8 cellular contexts compared by ENCODE assay signal in the genomic region with DNA sequence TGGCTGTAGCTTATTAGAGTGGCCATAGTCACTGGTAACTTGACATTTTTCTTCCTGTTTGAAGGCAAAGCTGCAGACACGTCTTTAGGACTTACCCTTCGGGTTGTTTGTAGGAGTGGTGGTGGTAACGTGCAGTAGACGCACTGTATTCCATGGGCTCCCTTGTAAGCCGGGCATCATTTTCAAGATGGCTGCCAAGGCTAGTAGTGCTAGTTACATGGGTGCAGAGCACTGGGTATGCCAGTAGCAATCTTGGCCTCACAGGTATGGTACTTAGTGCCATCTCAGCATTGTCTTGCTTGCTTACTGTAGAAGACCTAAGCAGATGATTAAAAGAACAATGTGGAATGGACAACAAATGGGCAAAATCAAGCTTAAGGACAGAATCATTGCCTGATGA. TPM values are rescaled to one million over a fixed set of nuclear protein-coding genes. Genes with fewer than 3 reads are reported as not detected.
A peak's percentile ranks its signal among the peaks of the same experiment; 100 is the strongest.
DNase-seq lines count a peak whose midpoint lies in the region; ATAC-seq, FAIRE-seq and TF ChIP-seq lines count a peak whose summit lies in the region.

No MANE protein-coding gene starts in this region.

- no peak for TF ChIP-seq RAD21 in K562 (CRISPR knock-in tag; conservative IDR thresholded peaks at IDR 0.05 in 1 of 2, IDR thresholded peaks at IDR 0.05 in 1 of 2)

- H3K4me3 ChIP-seq in K562, result peak overlapping the region; percentile 77
- H3K4me3 ChIP-seq in muscle layer of colon (ENCODE audit: low read depth in 1 of 2, low read length in 2 of 2), result peak overlapping the region in 1 of 2 donors; percentile 58
- peak overlapping the region in 2 of 4 donors; percentile 90 to 93 for H3K4me3 ChIP-seq in pancreas

- WGBS in K562 (ENCODE audit: insufficient coverage, low coverage, missing lambda C conversion rate), result under 1% methylated on average over 5 of the region's 5 CpGs
- 57 to 59% methylated on average over 5 of the region's 5 CpGs for WGBS in pancreas, 2 donors

- peaks cover 58% of the 10 kb centered on the region for H4K20me1 ChIP-seq in K562 (replicated peaks; ENCODE audit: control insufficient read depth, insufficient read depth, low read length)

- no peaks in the 10 kb centered on the region for H3K27me3 ChIP-seq in K562 (ENCODE audit: control insufficient read depth in 2 of 2, insufficient read depth in 2 of 2, low read length in 2 of 2)
- no peaks in the 10 kb centered on the region for H3K27me3 ChIP-seq in muscle layer of colon (ENCODE audit: control insufficient read depth in 1 of 2, insufficient read depth in 2 of 2, low read length in 2 of 2)
- no peaks in the 10 kb centered on the region for H3K27me3 ChIP-seq in pancreas

- H3K36me3 ChIP-seq in K562 (ENCODE audit: control insufficient read depth, insufficient read depth, low read length) (peaks cover 69% of the 10 kb centered on the region), muscle layer of colon (ENCODE audit: insufficient read depth, low read length) (no peaks in the 10 kb centered on the region), pancreas (no peaks in the 10 kb centered on the region)

- no peak for TF ChIP-seq EP300 in K562 (IDR thresholded peaks at IDR 0.05; ENCODE audit: low read length)

- H3K4me2 ChIP-seq in K562 (ENCODE audit: insufficient read depth, low read length), result peak overlapping the region; percentile 98

- H3K9me1 ChIP-seq in K562 (ENCODE audit: control insufficient read depth, insufficient read depth, low read length), result peaks cover 7% of the 10 kb centered on the region

- peak overlapping the region; percentile 95 for H3K27ac ChIP-seq in K562 (ENCODE audit: extremely low read depth, low read depth, low read length)
- no peak overlapping the region for H3K27ac ChIP-seq in muscle layer of colon (ENCODE audit: low read depth, low read length)
- H3K27ac ChIP-seq in pancreas, result no peak overlapping the region

- BruUV-seq in K562 (replicated peaks; lab: Mats Ljungman, UMichigan), result TSS peak; percentile 36

- no peak for DNase-seq in GM12891 (ENCODE audit: insufficient read length, low spot score)
- DNase-seq in NCI-H748 (lab: John Stamatoyannopoulos, UW; ENCODE audit: unreplicated experiment), result peak; percentile 85
- peak in 1 of 4 experiments; percentile 53 for DNase-seq in K562 (ENCODE audit: extremely low read depth in 1 of 4, low spot score in 3 of 4)
- no peak for DNase-seq in pancreas
- no peak for DNase-seq in NCI-H2029 (lab: John Stamatoyannopoulos, UW)

- H3K9ac ChIP-seq in K562 (ENCODE audit: insufficient read depth in 1 of 2, low read depth in 2 of 2, low read length in 2 of 2) (peak overlapping the region; percentile 77 to 99), muscle layer of colon (ENCODE audit: low read length) (peak overlapping the region; percentile 22)

- CTCF ChIA-PET in K562 (lab: Yijun Ruan, JAX; ENCODE audit: low intra/inter-chr PET ratio), result no interaction called here

- no peaks in the 10 kb centered on the region for H3K9me3 ChIP-seq in K562 (replicated peaks; ENCODE audit: control insufficient read depth, insufficient read depth, low read depth, low read length)
- H3K9me3 ChIP-seq in muscle layer of colon (ENCODE audit: low read length), result no peaks in the 10 kb centered on the region
- H3K9me3 ChIP-seq in pancreas, result no peaks in the 10 kb centered on the region

- in situ Hi-C loops in K562 (cut with MboI), result no loop called here

- TF ChIP-seq CTCF in K562 (IDR thresholded peaks at IDR 0.05 in 2 of 3, conservative IDR thresholded peaks at IDR 0.05 in 1 of 3; ENCODE audit: insufficient read depth in 2 of 3, low read depth in 1 of 3, low read length in 3 of 3) (no peak), pancreas (IDR thresholded peaks at IDR 0.05) (no peak)

- FAIRE-seq in GM12891 (lab: Jason Lieb, UNC) (peak; percentile 66), K562 (lab: Jason Lieb, UNC) (no peak), pancreas (lab: Jason Lieb, UNC) (no peak)

- TF ChIP-seq POLR2A in GM12891 (IDR thresholded peaks at IDR 0.05; ENCODE audit: low read depth, low read length), result no peak
- 0 out of 2 replicates have a peak, but pooled peaks have one; percentile 13 for TF ChIP-seq POLR2A in K562 (conservative IDR thresholded peaks at IDR 0.05)

- H2AFZ ChIP-seq in K562 (ENCODE audit: low read depth, low read length), result no peak overlapping the region

- ATAC-seq in K562 (0 out of 3 replicates have a peak, but pooled peaks have one; percentile 2), pancreas (no peak), HG02981 (IDR thresholded peaks at IDR 0.05; ENCODE audit: unreplicated experiment) (no peak), GM21423 (IDR thresholded peaks at IDR 0.05; ENCODE audit: unreplicated experiment) (no peak)

- H3K4me1 ChIP-seq in K562 (replicated peaks in 1 of 2; ENCODE audit: control insufficient read depth in 2 of 2, insufficient read depth in 2 of 2, low read length in 2 of 2) (peaks cover 9 to 48% of the 10 kb centered on the region in 2 experiments), muscle layer of colon (ENCODE audit: insufficient read depth, low read length) (peaks cover 69% of the 10 kb centered on the region), pancreas (peaks cover 15 to 47% (median 21%) of the 10 kb centered on the region in 3 donors)

- peaks cover 93% of the 10 kb centered on the region for H3K79me2 ChIP-seq in K562 (ENCODE audit: control insufficient read depth, insufficient read depth, low read length)

- POLR2A ChIA-PET in K562 (lab: Yijun Ruan, JAX), result interaction anchor here (0.5 to 8.0 kb wide), 14 partner anchors 9 to 759 kb away, joined by 3 to 62 read pairs (median 4); partner anchors contain the start of genes C1orf50 and PPIH

- intact Hi-C loops in K562 (cut with micrococcal nuclease) (loop anchor here (5.0 to 10.0 kb wide), 2 partner anchors 83 to 251 kb away; partner anchors contain the start of genes C1orf50 and P3H1), pancreas (cut with DNase I) (no loop called here)

RNA-seq across cellular contexts. Expression of gene YBX1, which starts 1.9 kb away (rescaled TPM):
- polyA plus RNA-seq in GM12891 (2012; ENCODE audit: low read depth, missing spikeins), result 692 TPM
- total RNA-seq in K562 (2011; cell fraction: chromatin; rRNA removed; ENCODE audit: low replicate concordance), result 47.4 and 83.8 TPM in 2 replicates
- 59.5 and 62.8 TPM in 2 replicates for total RNA-seq in K562 (2011; cell fraction: nucleolus; rRNA removed)
- 90.9 and 179 TPM in 2 replicates for total RNA-seq in K562 (2011; cell fraction: nucleoplasm; rRNA removed)
- total RNA-seq in K562 (2014; rRNA removed) (1,738 and 1,868 TPM in 2 replicates), K562 (2014; rRNA removed; fragmentation: Illumina TruSeq; extraction: Trizol) (1,262 and 1,370 TPM in 2 replicates), K562 (2015; rRNA removed; fragmentation: Illumina TruSeq; extraction: Trizol) (1,548 and 1,573 TPM in 2 replicates), K562 (2021) (1,160 and 1,216 TPM in 2 replicates), pancreas (100 to 1,000 TPM in 5 of 6 donors, 10 to 100 TPM in 1; 97.4 to 240 (median 207) TPM)
- polyA plus RNA-seq in K562 (2011; rRNA removed) (411 and 825 TPM in 2 replicates), K562 (2014; fragmentation: Illumina TruSeq; extraction: Trizol) (1,646 and 1,955 TPM in 2 replicates), K562 (2014; fragmentation: Nextera tagmentation; extraction: Ambion mirVana) (100 to 1,000 TPM; 363 to 380 TPM), K562 (2014; rRNA removed) (1,176 and 1,182 TPM in 2 replicates), pancreas (100 to 1,000 TPM; 164 to 193 TPM)
- polyA plus RNA-seq in K562 (2011; cell fraction: cytosol; rRNA removed), result 506 and 740 TPM in 2 replicates
- 320 and 421 TPM in 2 replicates for polyA plus RNA-seq in K562 (2011; cell fraction: nucleus; rRNA removed)
- polyA plus RNA-seq in K562 (2012), result 794 and 1,429 TPM in 2 replicates
- polyA minus RNA-seq in K562 (2011; rRNA and poly(A)+ RNA removed), result 483 and 659 TPM in 2 replicates
- 380 and 478 TPM in 2 replicates for polyA minus RNA-seq in K562 (2011; cell fraction: cytosol; rRNA and poly(A)+ RNA removed)
- polyA minus RNA-seq in K562 (2011; cell fraction: nucleus; rRNA and poly(A)+ RNA removed), result 66.0 and 120 TPM in 2 replicates

RNA-seq across cellular contexts. Expression of gene PPIH, which starts 25.9 kb away (rescaled TPM):
- polyA plus RNA-seq in GM12891 (2012; ENCODE audit: low read depth, missing spikeins), result 81.2 TPM
- total RNA-seq in K562 (2011; cell fraction: chromatin; rRNA removed; ENCODE audit: low replicate concordance), result 75.0 and 80.3 TPM in 2 replicates
- 68.6 and 71.4 TPM in 2 replicates for total RNA-seq in K562 (2011; cell fraction: nucleolus; rRNA removed)
- total RNA-seq in K562 (2011; cell fraction: nucleoplasm; rRNA removed), result 71.1 and 74.3 TPM in 2 replicates
- total RNA-seq in K562 (2014; rRNA removed) (193 and 231 TPM in 2 replicates), K562 (2014; rRNA removed; fragmentation: Illumina TruSeq; extraction: Trizol) (277 and 303 TPM in 2 replicates), K562 (2015; rRNA removed; fragmentation: Illumina TruSeq; extraction: Trizol) (287 and 304 TPM in 2 replicates), K562 (2021) (197 and 199 TPM in 2 replicates), pancreas (10 to 100 TPM in 3 of 6 donors, 1 to 10 TPM in 3; 7.6 to 12.1 (median 9.1) TPM)
- polyA plus RNA-seq in K562 (2011; rRNA removed) (269 and 324 TPM in 2 replicates), K562 (2014; fragmentation: Illumina TruSeq; extraction: Trizol) (417 and 450 TPM in 2 replicates), K562 (2014; fragmentation: Nextera tagmentation; extraction: Ambion mirVana) (100 to 1,000 TPM; 221 to 265 TPM), K562 (2014; rRNA removed) (434 and 470 TPM in 2 replicates), pancreas (10 to 100 TPM; 13.4 to 22.4 TPM)
- polyA plus RNA-seq in K562 (2011; cell fraction: cytosol; rRNA removed), result 135 and 372 TPM in 2 replicates
- 78.2 and 125 TPM in 2 replicates for polyA plus RNA-seq in K562 (2011; cell fraction: nucleus; rRNA removed)
- polyA plus RNA-seq in K562 (2012), result 133 and 272 TPM in 2 replicates
- 136 and 141 TPM in 2 replicates for polyA minus RNA-seq in K562 (2011; rRNA and poly(A)+ RNA removed)
- polyA minus RNA-seq in K562 (2011; cell fraction: cytosol; rRNA and poly(A)+ RNA removed), result 47.2 and 68.5 TPM in 2 replicates
- polyA minus RNA-seq in K562 (2011; cell fraction: nucleus; rRNA and poly(A)+ RNA removed), result 51.0 and 84.4 TPM in 2 replicates

RNA-seq across cellular contexts. Expression of gene CLDN19, which starts 55.9 kb away (rescaled TPM):
- polyA plus RNA-seq in GM12891 (2012; ENCODE audit: low read depth, missing spikeins), result not detected
- total RNA-seq in K562 (2011; cell fraction: chromatin; rRNA removed; ENCODE audit: low replicate concordance), result not detected in 2 replicates
- not detected in 2 replicates for total RNA-seq in K562 (2011; cell fraction: nucleolus; rRNA removed)
- total RNA-seq in K562 (2011; cell fraction: nucleoplasm; rRNA removed), result not detected in 2 replicates
- total RNA-seq in K562 (2014; rRNA removed) (not detected in 2 replicates), K562 (2014; rRNA removed; fragmentation: Illumina TruSeq; extraction: Trizol) (not detected in 2 replicates), K562 (2015; rRNA removed; fragmentation: Illumina TruSeq; extraction: Trizol) (not detected in 2 replicates), K562 (2021) (not detected in 2 replicates), pancreas (not detected)
- polyA plus RNA-seq in K562 (2011; rRNA removed) (not detected in 2 replicates), K562 (2014; fragmentation: Illumina TruSeq; extraction: Trizol) (not detected in 2 replicates), K562 (2014; fragmentation: Nextera tagmentation; extraction: Ambion mirVana) (not detected), K562 (2014; rRNA removed) (not detected in 2 replicates), pancreas (under 1 TPM in 1 of 2 donors, not detected in 1; 0.04 TPM)
- polyA plus RNA-seq in K562 (2011; cell fraction: cytosol; rRNA removed), result 0.03 TPM in 1 of 2 replicates, not detected in the other
- not detected in 2 replicates for polyA plus RNA-seq in K562 (2011; cell fraction: nucleus; rRNA removed)
- polyA plus RNA-seq in K562 (2012), result 0.03 TPM in 1 of 2 replicates, not detected in the other
- polyA minus RNA-seq in K562 (2011; rRNA and poly(A)+ RNA removed), result not detected in 2 replicates
- polyA minus RNA-seq in K562 (2011; cell fraction: cytosol; rRNA and poly(A)+ RNA removed), result not detected in 2 replicates
- not detected in 2 replicates for polyA minus RNA-seq in K562 (2011; cell fraction: nucleus; rRNA and poly(A)+ RNA removed)

Comparison
In these comparisons a context has a peak if more than half of its experiments do, and no peak if none do; other contexts are left out.
1. RNA of gene PPIH, which starts 25.9 kb away (total RNA-seq): 68.6 to 304 TPM in K562; 7.6 to 12.1 TPM in pancreas; every median in the first group is over 4 times any median in the second.